11 cellular contexts compared by ENCODE assay signal in the genomic region with DNA sequence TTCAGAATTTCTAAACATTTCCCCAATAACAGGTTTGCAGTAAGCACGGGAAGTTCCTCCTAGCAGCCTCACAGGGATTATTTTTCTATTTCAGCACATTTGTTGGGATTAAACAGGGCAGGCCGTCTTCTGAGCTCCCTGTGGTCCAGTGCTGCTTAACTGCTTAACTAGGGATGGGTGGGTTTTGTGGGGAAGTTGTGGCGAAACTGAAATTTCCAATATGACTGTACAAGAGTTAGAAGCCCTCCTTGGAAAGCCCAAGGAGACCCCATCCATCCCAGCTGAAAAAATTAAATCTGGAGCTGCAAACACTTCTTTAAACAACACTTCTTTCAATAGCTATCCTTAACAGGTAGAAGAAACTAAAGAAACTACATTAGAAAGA. TPM values are rescaled to one million over a fixed set of nuclear protein-coding genes. Genes with fewer than 3 reads are reported as not detected.
DNase-seq lines count a peak whose midpoint lies in the region; ATAC-seq and TF ChIP-seq lines count a peak whose summit lies in the region.
"Had no signal": no experiment of that assay in that cellular context is flagged by ENCODE, and none has a peak within 500 bp of the region (broad histone marks: within the 10 kb centered on the region; RNA-seq: fewer than 3 reads in every experiment).

No MANE protein-coding gene starts in this region.

- H3K9me3 ChIP-seq in right atrium auricular region (no peaks in the 10 kb centered on the region), vagina (no peaks in the 10 kb centered on the region)

- peak overlapping the region; percentile 80 to 95 (median 93) for H3K4me3 Mint-ChIP-seq in naive B cell

- peaks cover 0 to 5% of the 10 kb centered on the region in 2 donors for H3K9me3 Mint-ChIP-seq in activated naive CD4-positive, alpha-beta T cell treated with anti-CD3 and anti-CD28 coated beads, Interleukin-2, amount 50 U/mL, for 72 hours
- peaks cover 0 to 4% (median 0%) of the 10 kb centered on the region in 7 donors for H3K9me3 Mint-ChIP-seq in naive B cell

- peak overlapping the region; percentile 48 to 92 for H3K27ac Mint-ChIP-seq in activated naive CD4-positive, alpha-beta T cell treated with anti-CD3 and anti-CD28 coated beads, Interleukin-2, amount 50 U/mL, for 72 hours
- peak overlapping the region; percentile 99 to 100 (median 100) for H3K27ac Mint-ChIP-seq in naive B cell

- intact Hi-C loops in Right ventricle myocardium superior (cut with DNase I), result no loop called here
- intact Hi-C loops in vagina (cut with DNase I), result no loop called here

- H3K4me1 ChIP-seq in right atrium auricular region, result peaks cover 0 to 54% of the 10 kb centered on the region in 2 donors
- H3K4me1 ChIP-seq in vagina, result peaks cover 54% of the 10 kb centered on the region

- peak overlapping the region; percentile 65 to 83 for H3K27ac ChIP-seq in right atrium auricular region
- peak overlapping the region; percentile 80 for H3K27ac ChIP-seq in vagina
- H3K27ac ChIP-seq: C4-2B had no signal

- H3K4me3 ChIP-seq in right atrium auricular region (no peak overlapping the region), vagina (no peak overlapping the region)

- H3K36me3 ChIP-seq in right atrium auricular region (no peaks in the 10 kb centered on the region), vagina (no peaks in the 10 kb centered on the region)

- ATAC-seq in Right ventricle myocardium superior (ENCODE audit: poor library complexity) (no peak), naive B cell (ENCODE audit: low read depth in 2 of 2) (no peak)
- ATAC-seq in activated naive CD4-positive, alpha-beta T cell treated with anti-CD3 and anti-CD28 coated beads, Interleukin-2, amount 50 U/mL, for 72 hours, result no peak

- no peaks in the 10 kb centered on the region for H3K27me3 ChIP-seq in right atrium auricular region
- H3K27me3 ChIP-seq in vagina, result no peaks in the 10 kb centered on the region

- DNase-seq in right atrium auricular region (ENCODE audit: low spot score) (no peak), Right ventricle myocardium superior (no peak), naive B cell (no peak), vagina (ENCODE audit: extremely low spot score in 2 of 2) (no peak), mesenteric fat pad (ENCODE audit: low spot score) (no peak), HUDEP-2 (lab: John Stamatoyannopoulos, UW; ENCODE audit: unreplicated experiment in 76 of 76) (no peak), SW 1271 (lab: John Stamatoyannopoulos, UW) (no peak)
- DNase-seq in activated naive CD4-positive, alpha-beta T cell treated with anti-CD3 and anti-CD28 coated beads, Interleukin-2, amount 50 U/mL, for 72 hours (ENCODE audit: low spot score in 2 of 2), result no peak
- DNase-seq: cerebellar nuclear complex, NCI-H1436 had no signal

- peaks cover 14 to 30% of the 10 kb centered on the region in 2 donors for H3K36me3 Mint-ChIP-seq in activated naive CD4-positive, alpha-beta T cell treated with anti-CD3 and anti-CD28 coated beads, Interleukin-2, amount 50 U/mL, for 72 hours
- peaks cover 0 to 5% of the 10 kb centered on the region in 2 donors for H3K36me3 Mint-ChIP-seq in naive B cell

- H3K27me3 Mint-ChIP-seq in naive B cell, result no peaks in the 10 kb centered on the region

- TF ChIP-seq CTCF in right atrium auricular region (IDR thresholded peaks at IDR 0.05) (no peak), vagina (IDR thresholded peaks at IDR 0.05) (no peak)

- TF ChIP-seq POLR2A in vagina (IDR thresholded peaks at IDR 0.05), result no peak

- H3K4me1 Mint-ChIP-seq in naive B cell, result peaks cover 75 to 94% (median 83%) of the 10 kb centered on the region in 3 donors

RNA-seq across cellular contexts. Expression of a gene that starts 22.2 kb away (rescaled TPM):
- total RNA-seq in right atrium auricular region (10 to 100 TPM; 15.1 to 15.5 TPM), Right ventricle myocardium superior (9.5 TPM), vagina (15.7 TPM), mesenteric fat pad (5.9 TPM)
- 10 to 100 TPM; 13.3 to 25.0 TPM for total RNA-seq in activated naive CD4-positive, alpha-beta T cell treated with anti-CD3 and anti-CD28 coated beads, Interleukin-2, amount 50 U/mL, for 72 hours
- polyA plus RNA-seq in naive B cell (ENCODE audit: low read depth in 6 of 6), result 10 to 100 TPM; 36.4 to 66.0 (median 54.3) TPM

RNA-seq across cellular contexts. Expression of a gene that starts 33.9 kb away (rescaled TPM):
- total RNA-seq in right atrium auricular region (10 to 100 TPM; 54.1 to 83.6 TPM), Right ventricle myocardium superior (53.3 TPM), vagina (42.0 TPM), mesenteric fat pad (44.5 TPM)
- 10 to 100 TPM; 36.2 to 44.1 TPM for total RNA-seq in activated naive CD4-positive, alpha-beta T cell treated with anti-CD3 and anti-CD28 coated beads, Interleukin-2, amount 50 U/mL, for 72 hours
- 10 to 100 TPM; 20.6 to 47.5 (median 25.7) TPM for polyA plus RNA-seq in naive B cell (ENCODE audit: low read depth in 6 of 6)

RNA-seq across cellular contexts. Expression of a gene that starts 46.8 kb away (rescaled TPM):
- total RNA-seq in right atrium auricular region, result 10 to 100 TPM; 30.5 to 38.2 TPM
- total RNA-seq in Right ventricle myocardium superior, result 42.5 TPM
- 100 to 1,000 TPM in 1 of 2 donors, 10 to 100 TPM in 1; 75.4 to 119 TPM for total RNA-seq in activated naive CD4-positive, alpha-beta T cell treated with anti-CD3 and anti-CD28 coated beads, Interleukin-2, amount 50 U/mL, for 72 hours
- polyA plus RNA-seq in naive B cell (ENCODE audit: low read depth in 6 of 6), result 10 to 100 TPM; 42.3 to 61.8 (median 45.4) TPM
- 36.1 TPM for total RNA-seq in vagina
- 34.9 TPM for total RNA-seq in mesenteric fat pad
